8 cellular contexts compared by ENCODE assay signal in the genomic region with DNA sequence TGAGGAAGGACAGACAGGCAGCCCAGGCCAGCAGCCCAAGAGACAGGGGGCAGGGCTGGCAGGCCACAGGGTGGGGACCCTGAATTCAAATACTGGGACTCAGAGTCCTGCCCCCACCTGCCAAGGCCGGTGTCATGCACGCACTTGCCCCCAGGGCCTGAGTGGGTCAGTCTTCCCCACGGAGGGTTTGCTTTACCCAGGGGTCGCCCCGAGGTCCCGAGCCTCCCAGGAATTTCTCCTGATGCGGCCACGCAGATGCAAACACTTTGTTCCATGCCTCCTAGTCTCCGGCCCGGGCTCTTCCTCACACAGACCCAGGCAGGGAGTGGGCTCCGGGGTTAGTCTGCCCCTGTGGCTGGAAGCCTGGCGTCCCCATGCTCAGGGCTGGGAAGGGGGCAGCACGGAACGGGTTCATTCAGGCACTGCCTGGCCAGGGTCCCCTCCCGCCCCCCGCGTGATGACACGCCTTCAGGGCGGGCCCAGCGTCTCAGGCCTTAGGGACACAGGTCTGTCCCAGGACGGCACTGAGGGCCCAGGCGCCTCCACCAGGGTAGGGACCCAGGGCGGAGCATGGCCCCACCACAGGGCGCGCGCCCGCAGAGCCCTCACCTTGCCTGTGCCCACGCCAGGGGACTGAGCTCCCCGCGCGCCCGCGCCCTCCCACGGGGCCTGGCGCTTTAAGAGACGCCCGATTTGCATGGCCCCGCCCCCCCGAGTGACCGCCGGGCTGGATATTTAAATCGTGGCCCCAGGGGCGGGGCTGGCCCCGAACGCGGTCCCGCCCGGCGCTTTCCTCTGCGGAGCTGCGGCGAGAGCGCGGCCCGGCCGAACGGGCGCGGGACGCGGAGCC. TPM values are rescaled to one million over a fixed set of nuclear protein-coding genes. Genes with fewer than 3 reads are reported as not detected.
DNase-seq lines count a peak whose midpoint lies in the region; ATAC-seq and TF ChIP-seq lines count a peak whose summit lies in the region.

TSS of gene SNED1 (plus strand) at position 763 of the 850 bp plus-strand sequence. CDS start 220 bp downstream, outside the sequence.

- intact Hi-C loops in tibial artery (cut with DNase I; ENCODE audit: low total_unique reads): no loop called here

- H3K36me3 Mint-ChIP-seq in activated naive CD8-positive, alpha-beta T cell treated with anti-CD3 and anti-CD28 coated beads for 36 hours: peaks cover 3% of the 10 kb centered on the region

- no peak within 1 kb of the TSS for H3K27ac Mint-ChIP-seq in activated naive CD8-positive, alpha-beta T cell treated with anti-CD3 and anti-CD28 coated beads for 36 hours

- ATAC-seq in HG02759 (IDR thresholded peaks at IDR 0.05; ENCODE audit: unreplicated experiment) (peak; percentile 65), omental fat pad (ENCODE audit: low FRiP score) (peak; percentile 81)

- peaks cover 17% of the 10 kb centered on the region for H3K4me1 Mint-ChIP-seq in activated naive CD8-positive, alpha-beta T cell treated with anti-CD3 and anti-CD28 coated beads for 36 hours

- H3K27ac ChIP-seq in tibial artery: peak within 1 kb of the TSS; percentile 82 to 87

- peak within 1 kb of the TSS; percentile 66 to 87 for H3K4me3 ChIP-seq in tibial artery

- peak within 1 kb of the TSS; percentile 55 for H3K4me3 Mint-ChIP-seq in activated naive CD8-positive, alpha-beta T cell treated with anti-CD3 and anti-CD28 coated beads for 36 hours

- H3K36me3 ChIP-seq in tibial artery: peaks cover under 1 to 29% (median 7%) of the 10 kb centered on the region in 3 donors

- peaks cover 0 to 3% (median 0%) of the 10 kb centered on the region in 3 donors for H3K9me3 ChIP-seq in tibial artery

- H3K4me1 ChIP-seq in tibial artery: peaks cover 0 to 64% (median 39%) of the 10 kb centered on the region in 4 donors

- peak; percentile 51 for DNase-seq in AG09319 (ENCODE audit: extremely low read depth, low read depth)
- peak; percentile 13 to 77 for DNase-seq in SHP77 (lab: John Stamatoyannopoulos, UW)
- peak; percentile 75 for DNase-seq in activated naive CD8-positive, alpha-beta T cell treated with anti-CD3 and anti-CD28 coated beads for 36 hours
- peak; percentile 50 for DNase-seq in glomerular visceral epithelial cell (ENCODE audit: extremely low spot score)
- peak; percentile 76 for DNase-seq in omental fat pad (ENCODE audit: low spot score)
- DNase-seq in tibial artery: peak; percentile 89 to 95
- DNase-seq in NK-92 treated with Interleukin-12 subunit alpha and Interleukin-12 subunit beta, amount 100 ng/mL, for 24 hours (lab: John Stamatoyannopoulos, UW): no peak

- no peak for TF ChIP-seq CTCF in AG09319 (IDR thresholded peaks at IDR 0.05; ENCODE audit: low read depth, low read length)
- TF ChIP-seq CTCF in omental fat pad (IDR thresholded peaks at IDR 0.05): no peak
- no peak for TF ChIP-seq CTCF in tibial artery (IDR thresholded peaks at IDR 0.05)

- H3K9me3 Mint-ChIP-seq in activated naive CD8-positive, alpha-beta T cell treated with anti-CD3 and anti-CD28 coated beads for 36 hours: no peaks in the 10 kb centered on the region

- H3K27me3 ChIP-seq in tibial artery: peaks cover 0 to 4% of the 10 kb centered on the region in 2 donors

- peaks cover 8% of the 10 kb centered on the region for H3K27me3 Mint-ChIP-seq in activated naive CD8-positive, alpha-beta T cell treated with anti-CD3 and anti-CD28 coated beads for 36 hours

RNA-seq across cellular contexts. Expression of gene SNED1, which starts in this region (rescaled TPM):
- total RNA-seq in activated naive CD8-positive, alpha-beta T cell treated with anti-CD3 and anti-CD28 coated beads for 36 hours: 1 to 10 TPM in 1 of 2 experiments, under 1 TPM in 1; 0.91 to 1.0 TPM
- 10 to 100 TPM; 18.0 to 52.2 (median 32.5) TPM for total RNA-seq in omental fat pad

Comparison
In these comparisons a context has a peak if more than half of its experiments do, and no peak if none do; other contexts are left out.
1. RNA of gene SNED1 (total RNA-seq): 18.0 to 52.2 TPM in omental fat pad; 0.91 to 1.0 TPM in activated naive CD8-positive, alpha-beta T cell treated with anti-CD3 and anti-CD28 coated beads for 36 hours; every median in the first group is over 4 times any median in the second.